Comparison of ENCODE assay signal across 21 cellular contexts in genomic region chr12:55906056-55906455, GRCh38. TPM values are rescaled to one million over a fixed set of nuclear protein-coding genes. Genes with fewer than 3 reads are reported as not detected.
DNase-seq lines count a peak whose midpoint lies in the region; ATAC-seq, FAIRE-seq and TF ChIP-seq lines count a peak whose summit lies in the region.
"Had no signal": no experiment of that assay in that cellular context is flagged by ENCODE, and none has a peak within 500 bp of the region (broad histone marks: within the 10 kb centered on the region; RNA-seq: fewer than 3 reads in every experiment).

No MANE protein-coding gene starts in this region.

- DNase-seq in H54 (ENCODE audit: insufficient read length, low spot score) (peak; percentile 27), fibroblast of gingiva (ENCODE audit: low read depth) (peak; percentile 43), KBM-7 (no peak), suprapubic skin (ENCODE audit: low spot score in 2 of 2) (no peak), spleen (no peak)
- DNase-seq: ACHN; activated CD4-positive, alpha-beta T cell treated with anti-CD3 and anti-CD28 coated beads, Interleukin-2, amount 50 U/mL, for 1 hour; activated gamma-delta T cell; amygdala; DMS 273 treated with DMSO at 0.1 percent for 48 hours; effector memory CD8-positive, alpha-beta T cell; NCI-H1092; NCI-H2081 treated with DMSO at 0.1 percent for 48 hours; Right ventricle myocardium superior; stimulated activated CD4-positive, alpha-beta T cell treated with anti-CD3 and anti-CD28 coated beads, Interleukin-12 subunit alpha, Interleukin-12 subunit beta, amount 100 ng/mL, for 4 hours; T-helper 1 cell had no signal

- H3K4me3 ChIP-seq in suprapubic skin (no peak overlapping the region), spleen (no peak overlapping the region)
- H3K4me3 ChIP-seq: K562 had no signal

- in situ Hi-C loops in KBM-7 (cut with MboI; ENCODE audit: low pct_unique_long_range_greater_than_20kb, low sequenced_read_pairs), result no loop called here

- TF ChIP-seq CTCF in 22Rv1 (IDR thresholded peaks at IDR 0.05) (no peak), suprapubic skin (IDR thresholded peaks at IDR 0.05) (no peak), spleen (IDR thresholded peaks at IDR 0.05 in 8 of 11, conservative IDR thresholded peaks at IDR 0.05 in 3 of 11) (no peak)

- intact Hi-C loops in spleen (cut with DNase I; ENCODE audit: low total_unique reads), result no loop called here

- peaks cover 25% of the 10 kb centered on the region for H3K36me3 ChIP-seq in suprapubic skin
- peaks cover 0 to 30% (median 24%) of the 10 kb centered on the region in 6 donors for H3K36me3 ChIP-seq in spleen

- peak; percentile 69 for ATAC-seq in SK-N-SH treated with all-trans-retinoic acid at 6 μM for 48 hours
- ATAC-seq in HG02973 (IDR thresholded peaks at IDR 0.05; ENCODE audit: unreplicated experiment), result no peak
- ATAC-seq: effector memory CD8-positive, alpha-beta T cell; K562 had no signal

- H3K27ac ChIP-seq in 22Rv1 (peak overlapping the region; percentile 95), suprapubic skin (no peak overlapping the region), spleen (no peak overlapping the region)

- 21% methylated on average over 1 of the region's 1 CpG for WGBS in suprapubic skin
- WGBS in spleen, 5 donors, result 68 to 89% (median 86%) methylated on average over 1 of the region's 1 CpG

- H3K27me3 ChIP-seq in suprapubic skin, result no peaks in the 10 kb centered on the region
- no peaks in the 10 kb centered on the region for H3K27me3 ChIP-seq in spleen (replicated peaks in 1 of 7)

- FAIRE-seq in H54 (lab: Jason Lieb, UNC), result no peak
- FAIRE-seq: K562 had no signal

- H3K9me3 ChIP-seq in suprapubic skin, result no peaks in the 10 kb centered on the region
- no peaks in the 10 kb centered on the region for H3K9me3 ChIP-seq in spleen

- H3K4me1 ChIP-seq in suprapubic skin, result peaks cover 9% of the 10 kb centered on the region
- no peaks in the 10 kb centered on the region for H3K4me1 ChIP-seq in spleen

- TF ChIP-seq POLR2A in H54 (IDR thresholded peaks at IDR 0.05; ENCODE audit: low read depth, low read length) (no peak), suprapubic skin (IDR thresholded peaks at IDR 0.05) (no peak), spleen (IDR thresholded peaks at IDR 0.05) (no peak)

- no peak for TF ChIP-seq EP300 in suprapubic skin (IDR thresholded peaks at IDR 0.05)

TF ChIP-seq in SK-N-SH treated with all-trans-retinoic acid at 6 μM for 48 hours, 23 proteins besides CTCF, POLR2A, EP300 and RAD21:
- TF ChIP-seq OSR1 (CRISPR knock-in tag; IDR thresholded peaks at IDR 0.05) (no peak), CSRNP3 (CRISPR knock-in tag; IDR thresholded peaks at IDR 0.05) (no peak), ESRRG (CRISPR knock-in tag; IDR thresholded peaks at IDR 0.05) (no peak), CSDC2 (CRISPR knock-in tag; IDR thresholded peaks at IDR 0.05) (no peak), TOX (CRISPR knock-in tag; IDR thresholded peaks at IDR 0.05; ENCODE audit: borderline replicate concordance) (no peak), PATZ1 (CRISPR knock-in tag; IDR thresholded peaks at IDR 0.05; ENCODE audit: borderline replicate concordance) (no peak), SNAI2 (CRISPR knock-in tag; IDR thresholded peaks at IDR 0.05) (no peak), POU6F1 (CRISPR knock-in tag; IDR thresholded peaks at IDR 0.05; ENCODE audit: borderline replicate concordance, low read depth) (no peak), ZFP30 (CRISPR knock-in tag; IDR thresholded peaks at IDR 0.05) (no peak), ZC3H10 (CRISPR knock-in tag; IDR thresholded peaks at IDR 0.05) (no peak), TCF4 (CRISPR knock-in tag; IDR thresholded peaks at IDR 0.05; ENCODE audit: borderline replicate concordance) (no peak), ZFP3 (CRISPR knock-in tag; IDR thresholded peaks at IDR 0.05) (no peak), BACH2 (CRISPR knock-in tag; IDR thresholded peaks at IDR 0.05; ENCODE audit: borderline replicate concordance) (no peak)

RNA-seq across cellular contexts. Expression of gene PYM1, which starts 21.6 kb away (rescaled TPM):
- total RNA-seq in suprapubic skin (10 to 100 TPM; 32.0 to 41.8 (median 37.4) TPM), spleen (10 to 100 TPM; 26.7 to 40.7 (median 36.6) TPM)
- polyA plus RNA-seq in spleen, result 10 to 100 TPM; 48.3 to 54.0 (median 51.2) TPM

RNA-seq across cellular contexts. Expression of gene DGKA, which starts 24.9 kb away (rescaled TPM):
- total RNA-seq in suprapubic skin, result 100 to 1,000 TPM; 185 to 556 (median 198) TPM
- total RNA-seq in spleen, result 100 to 1,000 TPM; 132 to 261 (median 197) TPM
- polyA plus RNA-seq in spleen, result 100 to 1,000 TPM in 2 of 3 donors, 10 to 100 TPM in 1; 73.8 to 136 (median 105) TPM

RNA-seq across cellular contexts. Expression of gene PMEL, which starts 59.8 kb away (rescaled TPM):
- 100 to 1,000 TPM in 1 of 4 donors, 10 to 100 TPM in 3; 54.4 to 188 (median 71.7) TPM for total RNA-seq in suprapubic skin
- 1 to 10 TPM in 3 of 7 donors, under 1 TPM in 4; 0.44 to 1.6 (median 0.85) TPM for total RNA-seq in spleen
- polyA plus RNA-seq in spleen, result under 1 TPM; 0.15 to 0.50 (median 0.29) TPM
- total RNA-seq: frontal cortex had no signal

Comparison
In these comparisons a context has a peak if more than half of its experiments do, and no peak if none do; other contexts are left out.
1. DNase-seq: peak in H54 (single experiment) and fibroblast of gingiva (single experiment); none in KBM-7 (single experiment), suprapubic skin (0 of 2) and spleen (single experiment).
2. RNA of gene PMEL, which starts 59.8 kb away (total RNA-seq): 54.4 to 188 TPM in suprapubic skin; 0.44 to 1.6 TPM in spleen; every median in the first group is over 10 times any median in the second.